Comparison of ENCODE assay signal across 14 cellular contexts in the genomic region with DNA sequence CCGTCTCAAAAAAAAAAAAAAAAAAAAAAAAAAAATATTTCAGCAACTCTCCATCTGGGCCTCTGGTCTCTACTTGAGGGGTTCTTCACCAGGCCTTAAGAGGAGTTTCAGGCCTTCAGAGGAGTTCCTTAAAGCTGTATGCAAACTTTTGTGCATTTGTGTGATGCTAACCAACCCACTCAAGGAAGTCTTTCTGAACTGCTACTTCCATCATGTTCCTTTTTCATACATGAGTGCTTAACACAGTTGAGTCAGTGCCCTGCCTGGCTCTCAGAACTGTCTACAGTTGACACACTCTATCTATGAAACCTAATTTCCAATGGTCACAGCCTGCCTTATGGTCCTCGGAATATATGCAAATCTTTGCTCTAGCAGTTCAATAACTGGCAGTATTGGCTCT.
A peak's percentile ranks its signal among the peaks of the same experiment; 100 is the strongest.
DNase-seq lines count a peak whose midpoint lies in the region; ATAC-seq and TF ChIP-seq lines count a peak whose summit lies in the region.
"Had no signal": no experiment of that assay in that cellular context is flagged by ENCODE, and none has a peak within 500 bp of the region (broad histone marks: within the 10 kb centered on the region; RNA-seq: fewer than 3 reads in every experiment).

No MANE protein-coding gene starts in this region.

- no peak for DNase-seq in activated B cell treated with CpG ODN at 0.5 μM for 24 hours
- DNase-seq in activated T-cell treated with anti-CD3 and anti-CD28 coated beads for 4 hours, result no peak
- DNase-seq in neuronal stem cell (ENCODE audit: low spot score), result no peak
- no peak for DNase-seq in NCI-H2171 treated with DMSO at 0.1 percent for 48 hours (lab: John Stamatoyannopoulos, UW)
- no peak for DNase-seq in tibial nerve (ENCODE audit: low spot score in 2 of 2)
- DNase-seq: activated T-cell treated with anti-CD3 and anti-CD28 coated beads, Interleukin-2, amount 50 U/mL, for 72 hours; esophagus squamous epithelium; NCI-H1417 treated with DMSO at 0.1 percent for 48 hours had no signal

- H3K79me1 ChIP-seq in neuronal stem cell (ENCODE audit: low read depth, low read length), result no peaks in the 10 kb centered on the region

- no peak overlapping the region for H3K4ac ChIP-seq in neuronal stem cell (ENCODE audit: low read length)

- POLR2A ChIA-PET in activated B cell treated with CpG ODN at 0.5 μM for 24 hours (lab: Charles Lee), result interaction anchor here (0.5 to 8.7 kb wide), 12 partner anchors 10 to 153 kb away, joined by 3 to 229 read pairs (median 8); a partner anchor contains a TSS

- peaks cover 90% of the 10 kb centered on the region for H3K4me1 Mint-ChIP-seq in activated B cell treated with CpG ODN at 0.5 μM for 24 hours

- no peak overlapping the region for H3K9ac ChIP-seq in neuronal stem cell (ENCODE audit: low read depth, low read length, poor library complexity)

- TF ChIP-seq CTCF in activated B cell treated with CpG ODN at 0.5 μM for 24 hours (IDR thresholded peaks at IDR 0.05), result no peak
- no peak for TF ChIP-seq CTCF in tibial nerve (IDR thresholded peaks at IDR 0.05)

- H3K36me3 ChIP-seq in neuronal stem cell (replicated peaks in 1 of 2; ENCODE audit: control insufficient read depth in 2 of 2, insufficient read depth in 2 of 2, low read length in 2 of 2) (no peaks in the 10 kb centered on the region), tibial nerve (no peaks in the 10 kb centered on the region)
- H3K36me3 ChIP-seq: esophagus squamous epithelium had no signal

- H3K36me3 Mint-ChIP-seq in activated B cell treated with CpG ODN at 0.5 μM for 24 hours (ENCODE audit: low read depth), result peaks cover 56% of the 10 kb centered on the region

- intact Hi-C loops in activated B cell treated with CpG ODN at 0.5 μM for 24 hours (cut with micrococcal nuclease), result no loop called here

- H3K4me3 Mint-ChIP-seq in activated B cell treated with CpG ODN at 0.5 μM for 24 hours, result peak overlapping the region; percentile 42
- H3K4me3 Mint-ChIP-seq: activated T-cell treated with anti-CD3 and anti-CD28 coated beads, Interleukin-2, amount 50 U/mL, for 72 hours; neural crest cell had no signal

- H3K27ac Mint-ChIP-seq in activated B cell treated with CpG ODN at 0.5 μM for 24 hours, result peak overlapping the region; percentile 86
- H3K27ac Mint-ChIP-seq: activated T-cell treated with anti-CD3 and anti-CD28 coated beads, Interleukin-2, amount 50 U/mL, for 72 hours had no signal

- H3K23ac ChIP-seq in neuronal stem cell (ENCODE audit: low read depth, low read length, poor library complexity), result no peak overlapping the region

- H3K4me3 ChIP-seq in neuronal stem cell (ENCODE audit: low read length in 2 of 2) (no peak overlapping the region), tibial nerve (no peak overlapping the region)
- H3K4me3 ChIP-seq: esophagus squamous epithelium had no signal

- H3K27me3 ChIP-seq in neuronal stem cell (ENCODE audit: control insufficient read depth in 3 of 3, insufficient read depth in 3 of 3, low read depth in 1 of 3, low read length in 3 of 3) (no peaks in the 10 kb centered on the region), tibial nerve (no peaks in the 10 kb centered on the region)
- H3K27me3 ChIP-seq: esophagus squamous epithelium had no signal

- no peak overlapping the region for H4K8ac ChIP-seq in neuronal stem cell (ENCODE audit: low read depth, low read length)

- H3K4me1 ChIP-seq in neuronal stem cell (ENCODE audit: control insufficient read depth in 2 of 2, insufficient read depth in 1 of 2, low read depth in 1 of 2, low read length in 2 of 2) (no peaks in the 10 kb centered on the region), tibial nerve (peaks cover 0 to 7% (median 3%) of the 10 kb centered on the region in 4 donors)

- no peak overlapping the region for H2AK5ac ChIP-seq in neuronal stem cell (ENCODE audit: low read depth, low read length)

- H3K27me3 Mint-ChIP-seq in activated B cell treated with CpG ODN at 0.5 μM for 24 hours, result no peaks in the 10 kb centered on the region

- H2BK120ac ChIP-seq in neuronal stem cell (ENCODE audit: low read depth, low read length), result no peak overlapping the region

- no peak overlapping the region for H3K14ac ChIP-seq in neuronal stem cell (ENCODE audit: low read length)

- no peak overlapping the region for H2AFZ ChIP-seq in neuronal stem cell (ENCODE audit: low read length)

- no peaks in the 10 kb centered on the region for H3K9me3 ChIP-seq in neuronal stem cell (replicated peaks in 1 of 2; ENCODE audit: control insufficient read depth in 2 of 2, insufficient read depth in 1 of 2, low read depth in 1 of 2, low read length in 2 of 2)
- no peaks in the 10 kb centered on the region for H3K9me3 ChIP-seq in tibial nerve
- H3K9me3 ChIP-seq: esophagus squamous epithelium had no signal

- TF ChIP-seq POLR2A in tibial nerve (IDR thresholded peaks at IDR 0.05), result no peak

- no peak overlapping the region for H2BK15ac ChIP-seq in neuronal stem cell (ENCODE audit: low read length)

- no peak overlapping the region for H4K91ac ChIP-seq in neuronal stem cell (ENCODE audit: low read depth, low read length, poor library complexity)

- peak; percentile 29 for ATAC-seq in GM18499 (IDR thresholded peaks at IDR 0.05; ENCODE audit: insufficient read depth, unreplicated experiment)
- ATAC-seq in GM21515 (IDR thresholded peaks at IDR 0.05; ENCODE audit: unreplicated experiment), result peak; percentile 29
- peak; percentile 24 for ATAC-seq in HG03108 (IDR thresholded peaks at IDR 0.05; ENCODE audit: unreplicated experiment)
- peak; percentile 43 for ATAC-seq in activated B cell treated with CpG ODN at 0.5 μM for 24 hours (ENCODE audit: low read depth)
- ATAC-seq: activated T-cell treated with anti-CD3 and anti-CD28 coated beads, Interleukin-2, amount 50 U/mL, for 72 hours had no signal

- no peaks in the 10 kb centered on the region for H3K9me3 Mint-ChIP-seq in activated B cell treated with CpG ODN at 0.5 μM for 24 hours
- H3K9me3 Mint-ChIP-seq: activated T-cell treated with anti-CD3 and anti-CD28 coated beads, Interleukin-2, amount 50 U/mL, for 72 hours; neural crest cell had no signal

- CTCF ChIA-PET in activated B cell treated with CpG ODN at 0.5 μM for 24 hours (lab: Charles Lee), result no interaction called here

- no peak overlapping the region for H3K18ac ChIP-seq in neuronal stem cell (ENCODE audit: low read length)

- no peak overlapping the region for H2BK5ac ChIP-seq in neuronal stem cell (ENCODE audit: low read length)

- no peak overlapping the region for H3K4me2 ChIP-seq in neuronal stem cell (ENCODE audit: insufficient read depth, low read length, poor library complexity, severe bottlenecking)

- WGBS in neuronal stem cell (ENCODE audit: extremely low coverage in 2 of 2, insufficient read length in 2 of 2, insufficient replicate concordance in 1 of 2), 2 donors, result no CpG with 5 or more reads among the region's 2 CpGs
- WGBS in tibial nerve, 2 donors, result 92 to 97% methylated on average over 1 to 2 of the region's 2 CpGs

- H2BK12ac ChIP-seq in neuronal stem cell (ENCODE audit: low read length), result no peak overlapping the region

- no peak for TF ChIP-seq EP300 in tibial nerve (IDR thresholded peaks at IDR 0.05)

- H3K27ac ChIP-seq in neuronal stem cell (replicated peaks; ENCODE audit: low read length) (no peak overlapping the region), tibial nerve (no peak overlapping the region)
- H3K27ac ChIP-seq: C4-2B, esophagus squamous epithelium, HL-60 had no signal
